ENCODE assay signal across 26 cellular contexts in genomic region chr19:2033825-2034159, GRCh38. TPM values are rescaled to one million over a fixed set of nuclear protein-coding genes. Genes with fewer than 3 reads are reported as not detected.
DNase-seq lines count a peak whose midpoint lies in the region; ATAC-seq and TF ChIP-seq lines count a peak whose summit lies in the region.
"Had no signal": no experiment of that assay in that cellular context is flagged by ENCODE, and none has a peak within 500 bp of the region (broad histone marks: within the 10 kb centered on the region; RNA-seq: fewer than 3 reads in every experiment).

No MANE protein-coding gene starts in this region.

- no peaks in the 10 kb centered on the region for H4K20me1 ChIP-seq in PC-9 (ENCODE audit: insufficient read depth)

- H3K27ac ChIP-seq in 22Rv1 (peak overlapping the region; percentile 88), PC-9 (no peak overlapping the region), gastroesophageal sphincter (peak overlapping the region in 3 of 4 donors; percentile 89 to 94 (median 93)), gastrocnemius medialis (peak overlapping the region; percentile 96 to 100 (median 100))
- H3K27ac ChIP-seq: ovary had no signal

- H3K4me1 Mint-ChIP-seq in T-helper 2 cell treated with Interferon-gamma antibody and Interleukin-4, amounts not matched to agents 5 μg/mL and 100 μg/mL, for 36 hours (ENCODE audit: low read depth): peaks cover 19% of the 10 kb centered on the region

- H3K27ac Mint-ChIP-seq in T-helper 2 cell treated with Interferon-gamma antibody and Interleukin-4, amounts not matched to agents 5 μg/mL and 100 μg/mL, for 36 hours: no peak overlapping the region
- H3K27ac Mint-ChIP-seq: activated CD4-positive, alpha-beta T cell treated with anti-CD3 and anti-CD28 coated beads, Interleukin-2, amount 10 ng/mL, durations not matched to agents 24 days and 14 days; activated CD8-positive, alpha-beta memory T cell treated with anti-CD3 and anti-CD28 coated beads, Interleukin-2, amount 10 ng/mL, durations not matched to agents 7 days and 5 days; activated naive CD8-positive, alpha-beta T cell; activated T-helper 1 cell treated with anti-CD3 and anti-CD28 coated beads, Interleukin-12 subunit alpha, Interleukin-12 subunit beta, Interleukin-2, Interleukin-4 antibody, amounts not matched to agents 30 ng/mL and 10 ng/mL and 1 ng/mL, durations not matched to agents 14 hours and 24 hours and 36 hours had no signal

- H3K36me3 ChIP-seq in PC-9 (ENCODE audit: low read depth) (no peaks in the 10 kb centered on the region), gastroesophageal sphincter (peaks cover 0 to 11% of the 10 kb centered on the region in 2 donors), gastrocnemius medialis (peaks cover 0 to 10% of the 10 kb centered on the region in 2 donors)
- H3K36me3 ChIP-seq: ovary, uterus had no signal

- no peak for TF ChIP-seq POLR2A in gastroesophageal sphincter (IDR thresholded peaks at IDR 0.05)
- TF ChIP-seq POLR2A in gastrocnemius medialis (IDR thresholded peaks at IDR 0.05): no peak

- CTCF ChIA-PET in PC-9 (lab: Charles Lee): no interaction called here

- H3K9me3 Mint-ChIP-seq in T-helper 2 cell treated with Interferon-gamma antibody and Interleukin-4, amounts not matched to agents 5 μg/mL and 100 μg/mL, for 36 hours: peaks cover 5% of the 10 kb centered on the region
- H3K9me3 Mint-ChIP-seq: activated T-helper 1 cell treated with anti-CD3 and anti-CD28 coated beads, Interleukin-12 subunit alpha, Interleukin-12 subunit beta, Interleukin-2, Interleukin-4 antibody, amounts not matched to agents 30 ng/mL and 10 ng/mL and 1 ng/mL, durations not matched to agents 14 hours and 24 hours and 36 hours; immature natural killer cell had no signal

- no peaks in the 10 kb centered on the region for H3K9me2 ChIP-seq in PC-9 (ENCODE audit: insufficient read depth)

- no peaks in the 10 kb centered on the region for H3K79me2 ChIP-seq in PC-9 (ENCODE audit: low read depth)

- H3K9me3 ChIP-seq in PC-9 (ENCODE audit: insufficient read depth, low read depth) (no peaks in the 10 kb centered on the region), gastroesophageal sphincter (peaks cover 0 to 13% (median 0%) of the 10 kb centered on the region in 3 donors), gastrocnemius medialis (peaks cover 0 to 6% (median 6%) of the 10 kb centered on the region in 3 donors)
- H3K9me3 ChIP-seq: ovary, uterus had no signal

- no TSS peak for BruUV-seq in PC-9 (replicated peaks; lab: Mats Ljungman, UMichigan)

- H2AFZ ChIP-seq in PC-9: no peak overlapping the region

- peaks cover 19% of the 10 kb centered on the region for H3K4me1 ChIP-seq in PC-9 (replicated peaks; ENCODE audit: insufficient read depth)
- peaks cover 0 to 73% (median 18%) of the 10 kb centered on the region in 3 donors for H3K4me1 ChIP-seq in gastroesophageal sphincter
- H3K4me1 ChIP-seq in gastrocnemius medialis: peaks cover 15 to 22% of the 10 kb centered on the region in 2 donors
- H3K4me1 ChIP-seq: uterus had no signal

- in situ Hi-C loops in gastrocnemius medialis (cut with MboI; ENCODE audit: low sequenced_read_pairs in 4 of 4): no loop called here

- H3F3A ChIP-seq in PC-9 (ENCODE audit: insufficient read depth, low read depth): peaks cover 26% of the 10 kb centered on the region

- DNase-seq in PC-9 (no peak), gastrocnemius medialis (no peak), EL (no peak), nucleus accumbens (lab: John Stamatoyannopoulos, UW) (no peak)
- no peak for DNase-seq in effector CD8-positive, alpha-beta T cell (lab: John Stamatoyannopoulos, UW)
- DNase-seq in T-helper 2 cell treated with Interferon-gamma antibody and Interleukin-4, amounts not matched to agents 5 μg/mL and 100 μg/mL, for 36 hours (ENCODE audit: low spot score): no peak
- DNase-seq: ACHN; activated CD4-positive, alpha-beta T cell treated with anti-CD3 and anti-CD28 coated beads, Interleukin-2, amount 10 ng/mL, durations not matched to agents 24 days and 14 days; activated CD8-positive, alpha-beta memory T cell treated with anti-CD3 and anti-CD28 coated beads, Interleukin-2, amount 10 ng/mL, durations not matched to agents 7 days and 5 days; colonic mucosa; immature natural killer cell; naive B cell; NCI-H1436 treated with DMSO at 0.1 percent for 48 hours; NCI-H2171 treated with DMSO at 0.1 percent for 48 hours; NCI-H69; OCI-M1; stimulated activated CD4-positive, alpha-beta T cell treated with anti-CD3 and anti-CD28 coated beads, Interleukin-2, amount 100 ng/mL, for 24 hours; stimulated activated naive CD4-positive, alpha-beta T cell; T-helper 1 cell; uterus had no signal

- peaks cover 1% of the 10 kb centered on the region for H3K27me3 Mint-ChIP-seq in T-helper 2 cell treated with Interferon-gamma antibody and Interleukin-4, amounts not matched to agents 5 μg/mL and 100 μg/mL, for 36 hours (ENCODE audit: low read depth)
- H3K27me3 Mint-ChIP-seq: activated CD4-positive, alpha-beta T cell treated with anti-CD3 and anti-CD28 coated beads, Interleukin-2, amount 10 ng/mL, durations not matched to agents 24 days and 14 days; activated CD8-positive, alpha-beta memory T cell treated with anti-CD3 and anti-CD28 coated beads, Interleukin-2, amount 10 ng/mL, durations not matched to agents 7 days and 5 days; activated naive CD8-positive, alpha-beta T cell; naive B cell had no signal

- intact Hi-C loops in PC-9 (cut with micrococcal nuclease; ENCODE audit: unreplicated experiment) (no loop called here), gastrocnemius medialis (cut with DNase I; ENCODE audit: low total_unique reads) (no loop called here)

- POLR2A ChIA-PET in PC-9 (lab: Charles Lee; ENCODE audit: unreplicated experiment): no interaction called here

- no peak overlapping the region for H3K4me3 ChIP-seq in PC-9
- no peak overlapping the region for H3K4me3 ChIP-seq in gastroesophageal sphincter
- no peak overlapping the region for H3K4me3 ChIP-seq in gastrocnemius medialis
- H3K4me3 ChIP-seq: colonic mucosa, ovary, uterus had no signal

- peak overlapping the region; percentile 68; the same call in 1 of the 2 replicates for H3K4me2 ChIP-seq in PC-9

- no peak for TF ChIP-seq CTCF in 22Rv1 (IDR thresholded peaks at IDR 0.05)
- no peak for TF ChIP-seq CTCF in PC-9 (conservative IDR thresholded peaks at IDR 0.05)
- no peak for TF ChIP-seq CTCF in gastroesophageal sphincter (IDR thresholded peaks at IDR 0.05)
- no peak for TF ChIP-seq CTCF in gastrocnemius medialis (IDR thresholded peaks at IDR 0.05 in 4 of 5, conservative IDR thresholded peaks at IDR 0.05 in 1 of 5)

- 38 to 100% methylated on average over 1 of the region's 9 CpGs for WGBS in gastroesophageal sphincter (ENCODE audit: low coverage in 1 of 2), 2 donors

- H3K36me3 Mint-ChIP-seq in T-helper 2 cell treated with Interferon-gamma antibody and Interleukin-4, amounts not matched to agents 5 μg/mL and 100 μg/mL, for 36 hours (ENCODE audit: low read depth): peaks cover 4% of the 10 kb centered on the region
- H3K36me3 Mint-ChIP-seq: activated CD8-positive, alpha-beta memory T cell treated with anti-CD3 and anti-CD28 coated beads, Interleukin-2, amount 10 ng/mL, durations not matched to agents 7 days and 5 days; activated naive CD8-positive, alpha-beta T cell; immature natural killer cell; naive B cell had no signal

- no peak for ATAC-seq in gastroesophageal sphincter
- no peak for ATAC-seq in gastrocnemius medialis
- ATAC-seq: activated CD8-positive, alpha-beta memory T cell treated with anti-CD3 and anti-CD28 coated beads, Interleukin-2, amount 10 ng/mL, durations not matched to agents 7 days and 5 days; HepG2 had no signal

- no peak for TF ChIP-seq EP300 in gastroesophageal sphincter (IDR thresholded peaks at IDR 0.05)

- no peak overlapping the region for H3K4me3 Mint-ChIP-seq in T-helper 2 cell treated with Interferon-gamma antibody and Interleukin-4, amounts not matched to agents 5 μg/mL and 100 μg/mL, for 36 hours
- H3K4me3 Mint-ChIP-seq: activated CD4-positive, alpha-beta T cell treated with anti-CD3 and anti-CD28 coated beads, Interleukin-2, amount 10 ng/mL, durations not matched to agents 24 days and 14 days; activated CD8-positive, alpha-beta memory T cell treated with anti-CD3 and anti-CD28 coated beads, Interleukin-2, amount 10 ng/mL, durations not matched to agents 7 days and 5 days; activated naive CD8-positive, alpha-beta T cell; activated T-helper 1 cell treated with anti-CD3 and anti-CD28 coated beads, Interleukin-12 subunit alpha, Interleukin-12 subunit beta, Interleukin-2, Interleukin-4 antibody, amounts not matched to agents 30 ng/mL and 10 ng/mL and 1 ng/mL, durations not matched to agents 14 hours and 24 hours and 36 hours; immature natural killer cell had no signal

- H3K27me3 ChIP-seq in PC-9 (ENCODE audit: insufficient read depth, low read depth): no peaks in the 10 kb centered on the region
- H3K27me3 ChIP-seq in gastroesophageal sphincter: no peaks in the 10 kb centered on the region
- H3K27me3 ChIP-seq in gastrocnemius medialis: no peaks in the 10 kb centered on the region
- H3K27me3 ChIP-seq: colonic mucosa, ovary, uterus had no signal

RNA-seq across cellular contexts. Expression of gene MKNK2, which starts 17.3 kb away (rescaled TPM):
- 132 and 166 TPM in 2 replicates for total RNA-seq in PC-9 (2021)
- total RNA-seq in gastroesophageal sphincter: 100 to 1,000 TPM in 3 of 4 donors, 10 to 100 TPM in 1; 98.4 to 195 (median 173) TPM
- 1,000 to 10,000 TPM; 1,858 to 2,149 (median 1,965) TPM for total RNA-seq in gastrocnemius medialis

RNA-seq across cellular contexts. Expression of gene BTBD2, which starts 18.3 kb away (rescaled TPM):
- total RNA-seq in PC-9 (2021) (79.2 and 81.0 TPM in 2 replicates), gastroesophageal sphincter (100 to 1,000 TPM in 1 of 4 donors, 10 to 100 TPM in 3; 44.0 to 125 (median 59.9) TPM), gastrocnemius medialis (10 to 100 TPM; 54.6 to 82.9 (median 63.6) TPM)

Comparison
In these comparisons a context has a peak if more than half of its experiments do, and no peak if none do; other contexts are left out.
1. RNA of gene MKNK2, which starts 17.3 kb away (total RNA-seq): 1,858 to 2,149 TPM in gastrocnemius medialis; 98.4 to 195 TPM in gastroesophageal sphincter and 132 to 166 TPM in PC-9; every median in the first group is over 4 times any median in the second.